In the genomic region with DNA sequence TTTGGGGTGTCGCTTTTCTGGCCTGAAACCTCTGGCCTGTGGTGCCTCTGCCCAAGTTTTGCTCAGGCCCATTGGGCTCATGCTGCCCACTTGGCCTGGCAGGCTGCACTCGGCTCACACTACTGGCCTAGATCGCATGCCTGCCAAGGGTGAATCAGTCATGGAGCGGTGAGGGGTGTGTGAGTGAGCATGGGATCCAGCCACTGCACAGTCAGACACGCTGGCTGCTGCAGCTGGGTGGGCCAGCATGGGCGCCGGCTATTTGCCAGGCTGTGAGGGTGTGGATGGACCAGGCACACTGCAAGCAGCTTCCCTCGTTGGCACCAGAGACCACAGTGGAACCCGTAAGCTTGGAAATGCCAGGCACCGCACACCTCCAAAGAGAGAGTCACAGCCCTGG, we compare ENCODE assay signal across 34 cellular contexts.
"Had no signal": no experiment of that assay in that cellular context is flagged by ENCODE, and none has a peak within 500 bp of the region (broad histone marks: within the 10 kb centered on the region; RNA-seq: fewer than 3 reads in every experiment).

No MANE protein-coding gene starts in this region.

- H3K9me3 ChIP-seq: adrenal gland, body of pancreas had no signal

- H3K36me3 ChIP-seq: adrenal gland, brain microvascular endothelial cell, breast epithelium had no signal

- H3K4me1 ChIP-seq: adrenal gland, body of pancreas, breast epithelium had no signal

- H3K4me3 ChIP-seq: adrenal gland, body of pancreas, breast epithelium had no signal

- ATAC-seq: activated CD8-positive, alpha-beta T cell treated with anti-CD3 and anti-CD28 coated beads for 36 hours; activated naive CD4-positive, alpha-beta T cell treated with anti-CD3 and anti-CD28 coated beads, Interleukin-2, amount 50 U/mL, for 72 hours; activated T-cell treated with anti-CD3 and anti-CD28 coated beads, Interleukin-2, amount 50 U/mL, for 4 hours; activated T-cell treated with anti-CD3 and anti-CD28 coated beads, Interleukin-2, amount 50 U/mL, for 72 hours; activated T-helper 17 cell treated with anti-CD3 and anti-CD28 coated beads, Interleukin-2, amount 50 U/mL, for 72 hours; body of pancreas had no signal

- H3K27me3 ChIP-seq: adrenal gland, body of pancreas, brain microvascular endothelial cell, breast epithelium had no signal

- FAIRE-seq: astrocyte, TTC549 had no signal

- H3K27ac ChIP-seq: adrenal gland, body of pancreas, brain microvascular endothelial cell, breast epithelium, VCaP had no signal

- DNase-seq: activated B cell treated with CpG ODN at 0.5 μM for 24 hours; activated CD4-positive, alpha-beta memory T cell treated with anti-CD3 and anti-CD28 coated beads for 36 hours; activated CD4-positive, alpha-beta T cell treated with anti-CD3 and anti-CD28 coated beads for 4 hours; activated CD4-positive, alpha-beta T cell treated with anti-CD3 and anti-CD28 coated beads, Interleukin-2, amount 10 ng/mL, durations not matched to agents 24 days and 14 days; activated CD4-positive, alpha-beta T cell treated with anti-CD3 and anti-CD28 coated beads, Interleukin-2, amount 50 U/mL, for 1 hour; activated CD4-positive, alpha-beta T cell treated with anti-CD3 and anti-CD28 coated beads, Interleukin-2, amount 50 U/mL, for 4 hours; activated CD4-positive, CD25-positive, alpha-beta regulatory T cell treated with anti-CD3 and anti-CD28 coated beads, Interleukin-2, amount 50 U/mL, for 72 hours; activated CD8-positive, alpha-beta memory T cell treated with anti-CD3 and anti-CD28 coated beads, Interleukin-2, amount 50 U/mL, for 4 hours; activated CD8-positive, alpha-beta T cell treated with anti-CD3 and anti-CD28 coated beads for 36 hours; activated effector memory CD4-positive, alpha-beta T cell treated with anti-CD3 and anti-CD28 coated beads, Interleukin-2, amount 50 U/mL, for 16 hours; activated gamma-delta T cell treated with Interleukin-2 at 50 U/mL for 16 hours; activated naive CD4-positive, alpha-beta T cell; activated naive CD4-positive, alpha-beta T cell treated with anti-CD3 and anti-CD28 coated beads for 36 hours; activated naive CD4-positive, alpha-beta T cell treated with anti-CD3 and anti-CD28 coated beads, Interleukin-2, amount 50 U/mL, for 16 hours; activated naive CD8-positive, alpha-beta T cell treated with anti-CD3 and anti-CD28 coated beads for 36 hours; activated T-cell treated with anti-CD3 and anti-CD28 coated beads for 4 hours; activated T-cell treated with anti-CD3 and anti-CD28 coated beads, Interleukin-2, amount 50 U/mL, for 1 hour; activated T-cell treated with anti-CD3 and anti-CD28 coated beads, Interleukin-2, amount 50 U/mL, for 4 hours; activated T-cell treated with anti-CD3 and anti-CD28 coated beads, Interleukin-2, amount 50 U/mL, for 72 hours; adrenal gland; amniotic stem cell; aorta; body of pancreas; brain microvascular endothelial cell; central memory CD4-positive, alpha-beta T cell; T-helper 1 cell; T-helper 2 cell; T-helper 9 cell had no signal
